ENCODE assay signal across 8 cellular contexts in the genomic region with DNA sequence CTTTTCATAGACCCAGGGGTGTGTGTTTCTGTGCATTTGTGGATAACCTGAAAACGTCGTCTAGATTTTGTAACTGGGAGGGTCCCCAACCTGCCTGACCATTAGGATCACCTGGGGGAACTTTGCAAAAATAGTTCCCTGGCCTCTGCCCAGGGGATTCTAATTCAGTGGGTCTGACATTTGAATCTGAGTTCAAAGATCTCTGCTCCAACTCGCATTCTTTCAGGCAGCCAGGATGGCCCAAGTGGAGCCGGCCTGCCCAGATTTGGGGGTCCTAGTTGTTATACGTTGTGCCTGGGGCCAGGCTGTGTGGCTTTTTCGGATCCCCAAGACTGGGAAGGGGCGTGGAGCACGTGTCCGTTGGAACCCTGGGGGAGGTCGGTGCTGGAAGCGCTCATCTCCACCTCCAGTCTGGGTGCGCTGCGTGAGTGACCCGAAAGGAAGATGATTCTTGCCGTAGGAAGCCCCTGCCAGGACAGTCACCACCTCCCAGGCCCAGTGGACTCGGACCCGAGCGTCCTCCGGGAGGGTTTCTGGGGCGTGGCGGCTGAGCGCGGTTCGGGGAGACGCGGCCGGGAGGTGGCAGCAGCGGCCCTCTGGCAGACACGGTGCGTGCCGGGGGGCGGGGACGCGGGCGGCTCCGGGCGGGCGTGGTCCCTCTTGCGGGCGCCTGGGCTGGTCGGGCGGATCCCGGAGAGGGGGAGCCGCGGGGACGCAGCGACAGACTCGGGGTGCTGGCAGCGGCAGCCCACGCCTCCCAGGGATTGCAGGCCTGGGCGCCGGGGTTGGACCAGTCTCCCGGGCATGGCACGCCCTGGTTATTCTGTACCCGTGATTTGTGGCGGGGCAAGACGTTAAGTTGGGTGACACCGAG. TPM values are rescaled to one million over a fixed set of nuclear protein-coding genes. Genes with fewer than 3 reads are reported as not detected.
DNase-seq lines count a peak whose midpoint lies in the region; ATAC-seq and TF ChIP-seq lines count a peak whose summit lies in the region.

No MANE protein-coding gene starts in this region.

- peak overlapping the region; percentile 50 to 58 (median 51) for H3K4me3 ChIP-seq in right lobe of liver

- no peaks in the 10 kb centered on the region for H3K9me3 ChIP-seq in right lobe of liver

- intact Hi-C loops in right lobe of liver (cut with DNase I) = loop anchor here in 1 of 2 donors (10.0 kb wide), 1 partner anchor 265 kb away; no protein-coding TSS in a partner anchor

- TF ChIP-seq CTCF in right lobe of liver (IDR thresholded peaks at IDR 0.05) = peak; percentile 91 to 94 (median 94)

- peaks cover 0 to 13% (median 3%) of the 10 kb centered on the region in 4 donors for H3K4me1 ChIP-seq in right lobe of liver

- DNase-seq in A172 (ENCODE audit: low spot score) = peak; percentile 24
- DNase-seq in NCI-H345 (lab: John Stamatoyannopoulos, UW) = peak; percentile 83
- DNase-seq in activated CD4-positive, alpha-beta T cell treated with anti-CD3 and anti-CD28 coated beads, Interleukin-2, amount 50 U/mL, for 24 hours (ENCODE audit: low read depth in 1 of 2, low spot score in 1 of 2) = peak; percentile 68 to 75
- peak; percentile 77 for DNase-seq in dermis blood vessel endothelial cell
- DNase-seq in right lobe of liver = peak; percentile 89 to 91 (median 89)
- DNase-seq in stimulated activated CD4-positive, alpha-beta T cell treated with anti-CD3 and anti-CD28 coated beads, Interleukin-4, amount 100 ng/mL, for 4 hours = peak; percentile 79 to 85

- TF ChIP-seq POLR2A in right lobe of liver (IDR thresholded peaks at IDR 0.05) = peak; percentile 74

- peak overlapping the region in 2 of 3 donors; percentile 17 to 24 for H3K27ac ChIP-seq in right lobe of liver

- no peaks in the 10 kb centered on the region for H3K27me3 ChIP-seq in right lobe of liver

- ATAC-seq in GM18502 (IDR thresholded peaks at IDR 0.05; ENCODE audit: poor library complexity, unreplicated experiment) = peak; percentile 97
- peak; percentile 93 for ATAC-seq in HG02981 (IDR thresholded peaks at IDR 0.05; ENCODE audit: unreplicated experiment)
- peak; percentile 98 to 99 (median 98) for ATAC-seq in right lobe of liver

- 5% methylated on average over 11 of the region's 58 CpGs for WGBS in right lobe of liver (ENCODE audit: insufficient coverage, low coverage, low lambda C conversion rate, missing lambda C conversion rate)

- no peaks in the 10 kb centered on the region for H3K36me3 ChIP-seq in right lobe of liver

RNA-seq across cellular contexts. Expression of gene PLET1, which starts 29.2 kb away (rescaled TPM):
- total RNA-seq in A172 (2014; rRNA removed; shearing (Covaris generic)) = not detected in 2 replicates
- total RNA-seq in dermis blood vessel endothelial cell (not detected in 2 replicates), right lobe of liver (not detected)

Comparison
In these comparisons a context has a peak if more than half of its experiments do, and no peak if none do; other contexts are left out.
1. Peak in every context shown above with its lines: DNase-seq, ATAC-seq, H3K4me3 ChIP-seq and H3K27ac ChIP-seq.
2. DNase-seq: peak in every context shown above with its lines; median percentile 89 in right lobe of liver; 83 in NCI-H345; 82 in stimulated activated CD4-positive, alpha-beta T cell treated with anti-CD3 and anti-CD28 coated beads, Interleukin-4, amount 100 ng/mL, for 4 hours; 77 in dermis blood vessel endothelial cell; 72 in activated CD4-positive, alpha-beta T cell treated with anti-CD3 and anti-CD28 coated beads, Interleukin-2, amount 50 U/mL, for 24 hours; 24 in A172.